ENCODE assay signal across 1 cellular context in genomic region chr6:41692735-41693134, GRCh38.
TF ChIP-seq lines count a peak whose summit lies in the region.

No MANE protein-coding gene starts in this region.

TF ChIP-seq in GM12878, 131 proteins besides CTCF, POLR2A, EP300 and RAD21:
- no peak for TF ChIP-seq POU2F2 (IDR thresholded peaks at IDR 0.05; ENCODE audit: borderline replicate concordance, low read depth, low read length)
- TF ChIP-seq BRCA1 (IDR thresholded peaks at IDR 0.05; ENCODE audit: low read depth, low read length), result no peak
- TF ChIP-seq NFXL1 (IDR thresholded peaks at IDR 0.05; ENCODE audit: borderline replicate concordance), result 0 out of 2 replicates have a peak, but pooled peaks have one; percentile 37
- peak; percentile 41; the same call in 1 of the 2 replicates for TF ChIP-seq SMARCA5 (IDR thresholded peaks at IDR 0.05)
- peak; percentile 14 for TF ChIP-seq BCL3 (IDR thresholded peaks at IDR 0.05; ENCODE audit: borderline replicate concordance, insufficient read depth, low read depth, low read length, poor library complexity, severe bottlenecking)
